ENCODE assay signal across 15 cellular contexts in the genomic region with DNA sequence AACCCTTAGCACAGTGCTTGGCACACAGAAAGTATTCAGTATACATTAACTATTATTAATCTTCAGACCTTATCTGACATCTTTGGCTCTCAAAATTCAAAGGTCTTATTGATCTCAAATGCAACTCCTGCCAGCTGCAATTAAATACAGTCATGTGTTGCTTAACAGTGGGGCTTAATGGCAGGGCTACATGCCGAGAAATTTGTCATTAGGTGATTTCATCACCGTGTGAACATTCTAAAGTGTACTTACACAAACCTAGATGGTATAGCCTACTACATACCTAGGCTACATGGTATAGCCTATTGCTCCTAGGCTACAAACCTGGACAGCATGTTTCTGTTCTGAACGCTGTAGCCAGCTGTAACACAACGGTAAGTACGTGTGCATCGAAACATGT.
DNase-seq lines count a peak whose midpoint lies in the region; ATAC-seq, FAIRE-seq and TF ChIP-seq lines count a peak whose summit lies in the region.
"Had no signal": no experiment of that assay in that cellular context is flagged by ENCODE, and none has a peak within 500 bp of the region (broad histone marks: within the 10 kb centered on the region; RNA-seq: fewer than 3 reads in every experiment).

No MANE protein-coding gene starts in this region.

- H3K4me1 ChIP-seq in OCI-LY7 (ENCODE audit: insufficient read depth, low read length, poor library complexity, severe bottlenecking), result peaks cover 22% of the 10 kb centered on the region
- no peaks in the 10 kb centered on the region for H3K4me1 ChIP-seq in smooth muscle cell (ENCODE audit: low read depth)
- peaks cover 0 to 14% (median 0%) of the 10 kb centered on the region in 9 donors for H3K4me1 ChIP-seq in heart right ventricle

- peak; percentile 21 for FAIRE-seq in GM12892 (lab: Jason Lieb, UNC)
- FAIRE-seq: H54 had no signal

- H3K27ac ChIP-seq in OCI-LY7 (ENCODE audit: low read depth, low read length, poor library complexity, severe bottlenecking) (peak overlapping the region; percentile 70), epithelial cell of prostate (peak overlapping the region; percentile 59), smooth muscle cell (ENCODE audit: low read depth) (peak overlapping the region; percentile 36), heart right ventricle (no peak overlapping the region)

- BruUV-seq in OCI-LY7 (replicated peaks; lab: Mats Ljungman, UMichigan), result no TSS peak

- H4K20me1 ChIP-seq in OCI-LY7 (ENCODE audit: insufficient read depth, low read length) (no peaks in the 10 kb centered on the region), smooth muscle cell (ENCODE audit: low read depth) (no peaks in the 10 kb centered on the region)

- H3K9ac ChIP-seq in smooth muscle cell (ENCODE audit: low read depth), result no peak overlapping the region

- no peaks in the 10 kb centered on the region for H3K9me2 ChIP-seq in OCI-LY7 (ENCODE audit: insufficient read depth, low read length)

- intact Hi-C loops in OCI-LY7 (cut with micrococcal nuclease; ENCODE audit: unreplicated experiment) (no loop called here), heart right ventricle (cut with DNase I) (no loop called here)

- TF ChIP-seq CTCF in OCI-LY7 (conservative IDR thresholded peaks at IDR 0.05; ENCODE audit: low read length), result no peak
- TF ChIP-seq CTCF in smooth muscle cell (IDR thresholded peaks at IDR 0.05; ENCODE audit: borderline replicate concordance, insufficient read depth, poor library complexity, severe bottlenecking), result no peak
- no peak for TF ChIP-seq CTCF in heart right ventricle (IDR thresholded peaks at IDR 0.05)

- CTCF ChIA-PET in OCI-LY7 (lab: Charles Lee; ENCODE audit: unreplicated experiment), result no interaction called here

- WGBS in smooth muscle cell (ENCODE audit: low lambda C conversion rate), result 95% methylated on average over 6 of the region's 6 CpGs
- WGBS in heart right ventricle, 2 donors, result 95% methylated on average over 6 of the region's 6 CpGs

- H3F3A ChIP-seq in smooth muscle cell (ENCODE audit: low read depth), result no peaks in the 10 kb centered on the region

- H3K4me3 ChIP-seq in OCI-LY7 (ENCODE audit: low read depth, low read length, poor library complexity, severe bottlenecking) (no peak overlapping the region), smooth muscle cell (no peak overlapping the region), heart right ventricle (no peak overlapping the region)

- no peak for DNase-seq in GM12892 (ENCODE audit: insufficient read length)
- DNase-seq in OCI-LY7 (ENCODE audit: low spot score), result no peak
- DNase-seq in epithelial cell of prostate (ENCODE audit: low read depth, low spot score), result no peak
- no peak for DNase-seq in smooth muscle cell (lab: John Stamatoyannopoulos, UW; ENCODE audit: unreplicated experiment)
- no peak for DNase-seq in NCI-H2171 treated with DMSO at 0.1 percent for 48 hours (lab: John Stamatoyannopoulos, UW)
- no peak for DNase-seq in heart right ventricle
- DNase-seq in cerebellar cortex (ENCODE audit: low spot score), result no peak
- DNase-seq: CD8-positive, alpha-beta memory T cell; Kasumi-1; NCI-H146; NCI-H226; NCI-H69; SHP77 had no signal

- peak overlapping the region; percentile 56 for H3K4me2 ChIP-seq in OCI-LY7 (ENCODE audit: low read length)
- no peak overlapping the region for H3K4me2 ChIP-seq in smooth muscle cell

- peaks cover 33% of the 10 kb centered on the region for H3K36me3 ChIP-seq in OCI-LY7 (ENCODE audit: insufficient read depth, low read length)
- no peaks in the 10 kb centered on the region for H3K36me3 ChIP-seq in smooth muscle cell (ENCODE audit: low read depth)
- no peaks in the 10 kb centered on the region for H3K36me3 ChIP-seq in heart right ventricle

- POLR2A ChIA-PET in OCI-LY7 (lab: Charles Lee), result interaction anchor here (0.7 to 1.5 kb wide), 5 partner anchors 9 to 44 kb away, joined by 3 to 6 read pairs (median 3); no protein-coding TSS in a partner anchor

- H3K27me3 ChIP-seq in smooth muscle cell (ENCODE audit: low read depth), result no peaks in the 10 kb centered on the region
- peaks cover 0 to 6% (median 0%) of the 10 kb centered on the region in 7 donors for H3K27me3 ChIP-seq in heart right ventricle

- TF ChIP-seq POLR2A in GM12892 (IDR thresholded peaks at IDR 0.05; ENCODE audit: low read depth, low read length), result no peak

- H3K79me2 ChIP-seq in OCI-LY7 (ENCODE audit: insufficient read depth, low read depth, low read length) (no peaks in the 10 kb centered on the region; the same call in 1 of the 2 replicates), smooth muscle cell (ENCODE audit: low read depth) (peaks cover 18% of the 10 kb centered on the region)

- no peak for ATAC-seq in heart right ventricle
- ATAC-seq: SK-N-SH treated with all-trans-retinoic acid at 6 μM for 48 hours had no signal

- peaks cover 19% of the 10 kb centered on the region for H3K9me3 ChIP-seq in OCI-LY7 (ENCODE audit: low read length)
- peaks cover 9% of the 10 kb centered on the region for H3K9me3 ChIP-seq in smooth muscle cell (replicated peaks; ENCODE audit: low read depth)
- H3K9me3 ChIP-seq in heart right ventricle, result peaks cover 0 to 12% (median 2%) of the 10 kb centered on the region in 11 donors

- H2AFZ ChIP-seq in OCI-LY7 (ENCODE audit: low read length), result no peak overlapping the region
- no peak overlapping the region for H2AFZ ChIP-seq in smooth muscle cell (ENCODE audit: low read depth)

Comparison
In these comparisons a context has a peak if more than half of its experiments do, and no peak if none do; other contexts are left out.
1. H3K27ac ChIP-seq: peak in OCI-LY7 (single experiment), epithelial cell of prostate (single experiment) and smooth muscle cell (single experiment); none in heart right ventricle (0 of 10).